9 cellular contexts compared by ENCODE assay signal in genomic region chr21:38787461-38788274, GRCh38. TPM values are rescaled to one million over a fixed set of nuclear protein-coding genes. Genes with fewer than 3 reads are reported as not detected.
DNase-seq lines count a peak whose midpoint lies in the region; ATAC-seq lines count a peak whose summit lies in the region.
"Had no signal": no experiment of that assay in that cellular context is flagged by ENCODE, and none has a peak within 500 bp of the region (broad histone marks: within the 10 kb centered on the region; RNA-seq: fewer than 3 reads in every experiment).

No MANE protein-coding gene starts in this region.

- peak; percentile 89 for ATAC-seq in activated T-helper 17 cell treated with anti-CD3 and anti-CD28 coated beads, Interleukin-2, amount 50 U/mL, for 72 hours (replicated peaks)
- ATAC-seq in HG03108 (IDR thresholded peaks at IDR 0.05; ENCODE audit: unreplicated experiment) (no peak), GM18870 (IDR thresholded peaks at IDR 0.05; ENCODE audit: unreplicated experiment) (no peak), HG03135 (IDR thresholded peaks at IDR 0.05; ENCODE audit: unreplicated experiment) (no peak)

- H3K9me3 Mint-ChIP-seq in activated T-helper 17 cell treated with anti-CD3 and anti-CD28 coated beads, Interleukin-2, amount 50 U/mL, for 72 hours, result peaks cover 3% of the 10 kb centered on the region
- H3K9me3 Mint-ChIP-seq: central memory CD8-positive, alpha-beta T cell had no signal

- no peak overlapping the region for H3K4me3 Mint-ChIP-seq in activated T-helper 17 cell treated with anti-CD3 and anti-CD28 coated beads, Interleukin-2, amount 50 U/mL, for 72 hours
- H3K4me3 Mint-ChIP-seq: central memory CD8-positive, alpha-beta T cell had no signal

- peaks cover 5% of the 10 kb centered on the region for H3K4me1 Mint-ChIP-seq in activated T-helper 17 cell treated with anti-CD3 and anti-CD28 coated beads, Interleukin-2, amount 50 U/mL, for 72 hours
- H3K4me1 Mint-ChIP-seq: central memory CD8-positive, alpha-beta T cell had no signal

- no peaks in the 10 kb centered on the region for H3K36me3 Mint-ChIP-seq in activated T-helper 17 cell treated with anti-CD3 and anti-CD28 coated beads, Interleukin-2, amount 50 U/mL, for 72 hours (ENCODE audit: low read depth)

- no peaks in the 10 kb centered on the region for H3K27me3 Mint-ChIP-seq in activated T-helper 17 cell treated with anti-CD3 and anti-CD28 coated beads, Interleukin-2, amount 50 U/mL, for 72 hours
- H3K27me3 Mint-ChIP-seq: central memory CD8-positive, alpha-beta T cell had no signal

- peak; percentile 70 for DNase-seq in ELF-1 (ENCODE audit: low read depth, low spot score)
- DNase-seq in HuH-7.5 (ENCODE audit: low spot score), result peak; percentile 66
- peak; percentile 86 for DNase-seq in mucosa of gallbladder (ENCODE audit: low spot score)
- DNase-seq in activated naive CD4-positive, alpha-beta T cell treated with anti-CD3 and anti-CD28 coated beads, Interleukin-2, amount 50 U/mL, for 16 hours, result no peak

- no peak overlapping the region for H3K27ac Mint-ChIP-seq in activated T-helper 17 cell treated with anti-CD3 and anti-CD28 coated beads, Interleukin-2, amount 50 U/mL, for 72 hours

RNA-seq across cellular contexts. Expression of gene ETS2, which starts 18.1 kb away (rescaled TPM):
- total RNA-seq in activated T-helper 17 cell treated with anti-CD3 and anti-CD28 coated beads, Interleukin-2, amount 50 U/mL, for 72 hours, result 10 to 100 TPM; 20.5 to 41.9 TPM
- total RNA-seq in mucosa of gallbladder, result 93.5 TPM
